ENCODE assay signal across 14 cellular contexts in genomic region chr5:179617930-179618329, GRCh38. TPM values are rescaled to one million over a fixed set of nuclear protein-coding genes. Genes with fewer than 3 reads are reported as not detected.
DNase-seq lines count a peak whose midpoint lies in the region; FAIRE-seq and TF ChIP-seq lines count a peak whose summit lies in the region.
"Had no signal": no experiment of that assay in that cellular context is flagged by ENCODE, and none has a peak within 500 bp of the region (broad histone marks: within the 10 kb centered on the region; RNA-seq: fewer than 3 reads in every experiment).

No MANE protein-coding gene starts in this region.

- POLR2A ChIA-PET in activated CD4-positive, alpha-beta memory T cell treated with anti-CD3 and anti-CD28 coated beads for 36 hours (lab: Charles Lee), result interaction anchor here (1.9 to 7.6 kb wide), 2 partner anchors 6 to 114 kb away, joined by 5 to 105 read pairs; partner anchors contain the start of gene MAML1

- H3K9me3 Mint-ChIP-seq in activated naive CD4-positive, alpha-beta T cell treated with anti-CD3 and anti-CD28 coated beads for 36 hours, result no peaks in the 10 kb centered on the region
- no peaks in the 10 kb centered on the region for H3K9me3 Mint-ChIP-seq in activated CD4-positive, alpha-beta memory T cell treated with anti-CD3 and anti-CD28 coated beads for 36 hours

- H3K9me3 ChIP-seq in keratinocyte (ENCODE audit: control insufficient read depth, low read depth, low read length), result no peaks in the 10 kb centered on the region
- H3K9me3 ChIP-seq in suprapubic skin, result no peaks in the 10 kb centered on the region

- H3K27me3 Mint-ChIP-seq in activated naive CD4-positive, alpha-beta T cell treated with anti-CD3 and anti-CD28 coated beads for 36 hours (ENCODE audit: low read depth), result no peaks in the 10 kb centered on the region
- H3K27me3 Mint-ChIP-seq in activated CD4-positive, alpha-beta memory T cell treated with anti-CD3 and anti-CD28 coated beads for 36 hours, result no peaks in the 10 kb centered on the region

- no peak for TF ChIP-seq EP300 in suprapubic skin (IDR thresholded peaks at IDR 0.05)

- FAIRE-seq in keratinocyte (lab: Jason Lieb, UNC), result no peak
- FAIRE-seq in urothelium cell line (lab: Jason Lieb, UNC), result no peak
- FAIRE-seq: HTR-8/SVneo had no signal

- H3K4me2 ChIP-seq in keratinocyte (ENCODE audit: control insufficient read depth, extremely low read depth, insufficient read depth, low read depth, low read length), result no peak overlapping the region

- H3K4me1 Mint-ChIP-seq in activated naive CD4-positive, alpha-beta T cell treated with anti-CD3 and anti-CD28 coated beads for 36 hours (ENCODE audit: low read depth), result peaks cover 57% of the 10 kb centered on the region
- peaks cover 59% of the 10 kb centered on the region for H3K4me1 Mint-ChIP-seq in activated CD4-positive, alpha-beta memory T cell treated with anti-CD3 and anti-CD28 coated beads for 36 hours (ENCODE audit: low read depth)

- CTCF ChIA-PET in activated naive CD4-positive, alpha-beta T cell treated with anti-CD3 and anti-CD28 coated beads for 36 hours (lab: Charles Lee), result interaction anchor here (1.7 kb wide), 1 partner anchor 10 kb away, joined by 4 read pairs; no protein-coding TSS in a partner anchor
- CTCF ChIA-PET in activated CD4-positive, alpha-beta memory T cell treated with anti-CD3 and anti-CD28 coated beads for 36 hours (lab: Charles Lee), result no interaction called here

- no peaks in the 10 kb centered on the region for H3K27me3 ChIP-seq in keratinocyte (ENCODE audit: control insufficient read depth, extremely low read depth, insufficient read depth, low read length)
- H3K27me3 ChIP-seq in suprapubic skin, result no peaks in the 10 kb centered on the region

- DNase-seq in activated naive CD4-positive, alpha-beta T cell treated with anti-CD3 and anti-CD28 coated beads for 36 hours, result no peak
- DNase-seq in activated naive CD4-positive, alpha-beta T cell treated with anti-CD3 and anti-CD28 coated beads, Interleukin-2, amount 50 U/mL, for 16 hours, result no peak
- no peak for DNase-seq in activated CD4-positive, alpha-beta memory T cell treated with anti-CD3 and anti-CD28 coated beads for 36 hours
- DNase-seq in keratinocyte (ENCODE audit: low read depth, low spot score), result no peak
- peak; percentile 48 to 52 for DNase-seq in suprapubic skin (ENCODE audit: low spot score in 2 of 2)
- DNase-seq in 8988T, result no peak
- DNase-seq in NCI-H1436 treated with DMSO at 0.1 percent for 48 hours (lab: John Stamatoyannopoulos, UW), result no peak
- no peak for DNase-seq in urothelium cell line (ENCODE audit: low spot score)
- DNase-seq: foreskin melanocyte, NCI-H1105, NCI-H748 treated with DMSO at 0.1 percent for 48 hours, SHP77, WERI-Rb-1 had no signal

- H3K9me1 ChIP-seq in keratinocyte (ENCODE audit: control insufficient read depth, extremely low read depth, insufficient read depth, low read length), result no peaks in the 10 kb centered on the region

- peak overlapping the region; percentile 25 for H3K9ac ChIP-seq in keratinocyte (ENCODE audit: control insufficient read depth, extremely low read depth, insufficient read depth, low read length)

- peaks cover 64% of the 10 kb centered on the region for H3K79me2 ChIP-seq in keratinocyte (ENCODE audit: control insufficient read depth, insufficient read depth, low read length)

- H3K36me3 ChIP-seq in keratinocyte (ENCODE audit: control insufficient read depth in 2 of 2, extremely low read depth in 1 of 2, insufficient read depth in 2 of 2, low read length in 2 of 2) (peaks cover 47 to 71% of the 10 kb centered on the region in 2 experiments), suprapubic skin (peaks cover 89% of the 10 kb centered on the region)

- dilution Hi-C loops in keratinocyte (cut with MboI; ENCODE audit: extremely low pct_ligation_motif_present, low sequenced_read_pairs), result no loop called here

- peak overlapping the region; percentile 33 for H3K27ac Mint-ChIP-seq in activated naive CD4-positive, alpha-beta T cell treated with anti-CD3 and anti-CD28 coated beads for 36 hours
- H3K27ac Mint-ChIP-seq in activated CD4-positive, alpha-beta memory T cell treated with anti-CD3 and anti-CD28 coated beads for 36 hours, result peak overlapping the region; percentile 55

- TF ChIP-seq CTCF in keratinocyte (optimal IDR thresholded peaks at IDR 0.05 in 1 of 3, IDR thresholded peaks at IDR 0.05 in 1 of 3, conservative IDR thresholded peaks at IDR 0.05 in 1 of 3; ENCODE audit: extremely low read depth in 1 of 3, insufficient read depth in 2 of 3, low read length in 3 of 3) (no peak), suprapubic skin (IDR thresholded peaks at IDR 0.05) (no peak)

- peaks cover 60% of the 10 kb centered on the region for H4K20me1 ChIP-seq in keratinocyte (ENCODE audit: control insufficient read depth, extremely low read depth, insufficient read depth, low read length)

- H3K4me1 ChIP-seq in keratinocyte (ENCODE audit: control insufficient read depth, extremely low read depth, insufficient read depth, low read length) (peaks cover 18% of the 10 kb centered on the region), suprapubic skin (peaks cover 67% of the 10 kb centered on the region)

- H3K4me3 ChIP-seq in keratinocyte (ENCODE audit: control insufficient read depth in 2 of 3, extremely low read depth in 1 of 3, insufficient read depth in 2 of 3, low read depth in 1 of 3, low read length in 3 of 3), result no peak overlapping the region
- H3K4me3 ChIP-seq in suprapubic skin, result no peak overlapping the region

- intact Hi-C loops in activated naive CD4-positive, alpha-beta T cell treated with anti-CD3 and anti-CD28 coated beads for 36 hours (cut with micrococcal nuclease), result no loop called here
- intact Hi-C loops in activated CD4-positive, alpha-beta memory T cell treated with anti-CD3 and anti-CD28 coated beads for 36 hours (cut with micrococcal nuclease), result loop anchor here (1.0 kb wide), 1 partner anchor 55 kb away; no protein-coding TSS in a partner anchor

- no peak overlapping the region for H2AFZ ChIP-seq in keratinocyte (ENCODE audit: control insufficient read depth, low read length)

- H3K4me3 Mint-ChIP-seq in activated naive CD4-positive, alpha-beta T cell treated with anti-CD3 and anti-CD28 coated beads for 36 hours, result peak overlapping the region; percentile 2
- no peak overlapping the region for H3K4me3 Mint-ChIP-seq in activated CD4-positive, alpha-beta memory T cell treated with anti-CD3 and anti-CD28 coated beads for 36 hours

- no peak for TF ChIP-seq POLR2A in suprapubic skin (IDR thresholded peaks at IDR 0.05)

- H3K27ac ChIP-seq in keratinocyte (ENCODE audit: control insufficient read depth, insufficient read depth, low read length) (no peak overlapping the region), suprapubic skin (no peak overlapping the region)
- H3K27ac ChIP-seq: WERI-Rb-1 had no signal

- 71% methylated on average over 7 of the region's 7 CpGs for WGBS in suprapubic skin

- peaks cover 84% of the 10 kb centered on the region for H3K36me3 Mint-ChIP-seq in activated naive CD4-positive, alpha-beta T cell treated with anti-CD3 and anti-CD28 coated beads for 36 hours (ENCODE audit: low read depth)
- H3K36me3 Mint-ChIP-seq in activated CD4-positive, alpha-beta memory T cell treated with anti-CD3 and anti-CD28 coated beads for 36 hours, result peaks cover 86% of the 10 kb centered on the region

RNA-seq across cellular contexts. Expression of gene HNRNPH1, which starts 5.5 kb away (rescaled TPM):
- 100 to 1,000 TPM; 708 to 713 TPM for total RNA-seq in activated naive CD4-positive, alpha-beta T cell treated with anti-CD3 and anti-CD28 coated beads for 36 hours
- 100 to 1,000 TPM; 604 to 611 TPM for total RNA-seq in activated CD4-positive, alpha-beta memory T cell treated with anti-CD3 and anti-CD28 coated beads for 36 hours
- polyA plus RNA-seq in keratinocyte, result 201 to 431 TPM (median 222 TPM) in 3 replicates
- polyA plus RNA-seq in keratinocyte (2011; ENCODE audit: low read depth), result 945 TPM
- 94.9 and 105 TPM in 2 replicates for polyA plus RNA-seq in keratinocyte (2011; cell fraction: cytosol; rRNA removed)
- polyA plus RNA-seq in keratinocyte (2011; cell fraction: nucleus; rRNA removed), result 457 and 725 TPM in 2 replicates
- polyA plus RNA-seq in keratinocyte (2012; ENCODE audit: low replicate concordance), result 245 and 327 TPM in 2 replicates
- polyA minus RNA-seq in keratinocyte, result 82.1 to 360 TPM (median 118 TPM) in 3 replicates
- polyA minus RNA-seq in keratinocyte (2011; cell fraction: cytosol; rRNA and poly(A)+ RNA removed), result 161 TPM
- polyA minus RNA-seq in keratinocyte (2011; cell fraction: nucleus; rRNA and poly(A)+ RNA removed), result 524 and 619 TPM in 2 replicates
- 100 to 1,000 TPM; 260 to 868 (median 295) TPM for total RNA-seq in suprapubic skin

Comparison
In these comparisons a context has a peak if more than half of its experiments do, and no peak if none do; other contexts are left out.
1. DNase-seq: peak in suprapubic skin (2 of 2); none in activated naive CD4-positive, alpha-beta T cell treated with anti-CD3 and anti-CD28 coated beads for 36 hours (single experiment), activated naive CD4-positive, alpha-beta T cell treated with anti-CD3 and anti-CD28 coated beads, Interleukin-2, amount 50 U/mL, for 16 hours (single experiment), activated CD4-positive, alpha-beta memory T cell treated with anti-CD3 and anti-CD28 coated beads for 36 hours (single experiment), keratinocyte (single experiment), 8988T (single experiment), NCI-H1436 treated with DMSO at 0.1 percent for 48 hours (single experiment) and urothelium cell line (single experiment).